Comparison of ENCODE assay signal across 8 cellular contexts in the genomic region with DNA sequence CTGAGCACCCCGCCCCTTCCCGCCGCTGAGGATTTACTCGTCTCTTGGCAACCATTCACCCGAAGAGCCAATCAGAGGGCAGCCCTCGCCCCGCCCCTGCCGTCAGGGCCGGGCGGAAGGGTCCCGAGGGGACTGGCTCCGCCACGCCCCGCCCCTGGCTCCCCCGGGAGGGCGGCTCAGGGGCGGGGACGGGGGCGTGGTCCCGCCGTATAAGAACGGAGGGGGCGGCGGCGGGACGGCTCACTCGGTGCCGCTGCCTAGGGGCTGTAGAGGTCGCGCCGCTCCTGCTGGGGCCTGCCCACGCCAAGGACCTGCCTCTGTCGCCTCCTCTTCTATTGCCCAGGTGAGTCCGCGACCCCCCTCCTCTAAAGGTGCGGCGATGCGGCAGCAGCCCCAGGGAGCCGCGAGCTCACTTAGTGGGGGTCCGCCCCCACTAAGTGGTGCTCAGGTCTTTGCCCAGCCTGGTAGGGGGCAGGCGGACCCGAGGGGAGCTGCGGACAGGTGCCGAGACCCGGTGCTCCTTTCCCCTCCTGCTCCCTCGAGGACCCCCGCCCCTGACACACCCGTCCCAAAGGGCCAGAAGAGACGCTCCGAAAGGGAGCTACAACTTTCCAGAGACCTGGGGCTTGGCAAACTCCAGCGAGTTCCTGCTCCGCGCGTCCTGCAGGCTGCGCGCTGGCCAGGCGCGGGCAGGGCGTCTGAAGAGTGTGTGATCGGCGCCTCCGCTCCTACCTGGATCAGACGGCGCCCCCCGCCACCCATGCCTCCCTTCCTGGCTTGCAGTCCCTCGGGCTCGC. TPM values are rescaled to one million over a fixed set of nuclear protein-coding genes. Genes with fewer than 3 reads are reported as not detected.
A peak's percentile ranks its signal among the peaks of the same experiment; 100 is the strongest.
DNase-seq lines count a peak whose midpoint lies in the region; ATAC-seq and TF ChIP-seq lines count a peak whose summit lies in the region.

A gene (plus strand): TSS at position 238 of the 797 bp plus-strand sequence. CDS start 16,821 bp downstream, outside the sequence.

- ATAC-seq in GM19023 (IDR thresholded peaks at IDR 0.05; ENCODE audit: unreplicated experiment) (peak; percentile 91), HG03175 (IDR thresholded peaks at IDR 0.05; ENCODE audit: unreplicated experiment) (peak; percentile 87), WTC11 (peak; percentile 92)

- peak within 1 kb of the TSS; percentile 97 for H3K4me3 Mint-ChIP-seq in WTC11

- DNase-seq in AG09319 (ENCODE audit: extremely low read depth, low read depth): peak; percentile 93
- DNase-seq in NCI-H2227 treated with DMSO at 0.1 percent for 48 hours (lab: John Stamatoyannopoulos, UW): peak; percentile 97
- DNase-seq in WTC11 (ENCODE audit: low spot score): peak; percentile 98
- DNase-seq in caudate nucleus (lab: John Stamatoyannopoulos, UW): peak; percentile 59 to 97 (median 92)
- peak; percentile 94 for DNase-seq in iris pigment epithelial cell (ENCODE audit: low read depth)
- peak; percentile 78 for DNase-seq in smooth muscle cell of the brain vasculature (ENCODE audit: low read depth, low spot score)

- H3K36me3 Mint-ChIP-seq in WTC11: no peaks in the 10 kb centered on the region

- H3K27ac ChIP-seq in caudate nucleus (ENCODE audit: low read depth, low read length): peak within 1 kb of the TSS; percentile 69

- TF ChIP-seq CTCF in AG09319 (IDR thresholded peaks at IDR 0.05; ENCODE audit: low read depth, low read length): peak; percentile 26
- TF ChIP-seq CTCF in WTC11 (IDR thresholded peaks at IDR 0.05): no peak

- peaks cover 29% of the 10 kb centered on the region for H3K4me1 Mint-ChIP-seq in WTC11

- POLR2A ChIA-PET in WTC11 (lab: Charles Lee): interaction anchor here (0.7 kb wide), 1 partner anchor 44 kb away, joined by 4 read pairs; no protein-coding TSS in a partner anchor

- CTCF ChIA-PET in WTC11 (lab: Charles Lee): interaction anchor here (0.6 to 1.5 kb wide), 5 partner anchors 71 to 1321 kb away, joined by 3 to 11 read pairs (median 4); no protein-coding TSS in a partner anchor

- peaks cover 72% of the 10 kb centered on the region for H3K27me3 Mint-ChIP-seq in WTC11 (ENCODE audit: low read depth)

- H3K27ac Mint-ChIP-seq in WTC11: peak within 1 kb of the TSS; percentile 86

- no peaks in the 10 kb centered on the region for H3K9me3 Mint-ChIP-seq in WTC11

TF ChIP-seq in WTC11, 78 proteins besides CTCF, POLR2A, EP300 and RAD21:
- TF ChIP-seq, protein P1, sequence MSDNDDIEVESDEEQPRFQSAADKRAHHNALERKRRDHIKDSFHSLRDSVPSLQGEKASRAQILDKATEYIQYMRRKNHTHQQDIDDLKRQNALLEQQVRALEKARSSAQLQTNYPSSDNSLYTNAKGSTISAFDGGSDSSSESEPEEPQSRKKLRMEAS (CRISPR knock-in tag; IDR thresholded peaks at IDR 0.05): 0 out of 2 replicates have a peak, but pooled peaks have one; percentile 10
- peak; percentile 87 for TF ChIP-seq SP1 (CRISPR knock-in tag; conservative IDR thresholded peaks at IDR 0.05)
- TF ChIP-seq FOXP1 (CRISPR knock-in tag; IDR thresholded peaks at IDR 0.05; ENCODE audit: borderline replicate concordance): 0 out of 2 replicates have a peak, but pooled peaks have one; percentile 17
- TF ChIP-seq ZNF232 (CRISPR knock-in tag; IDR thresholded peaks at IDR 0.05): no peak
- peak; percentile 42; the same call in 1 of the 2 replicates for TF ChIP-seq TCF7 (CRISPR knock-in tag; IDR thresholded peaks at IDR 0.05; ENCODE audit: low read depth)
- no peak for TF ChIP-seq FOXJ3 (CRISPR knock-in tag; IDR thresholded peaks at IDR 0.05; ENCODE audit: borderline replicate concordance)
- peak; percentile 50; the same call in 1 of the 2 replicates for TF ChIP-seq NFYB (CRISPR knock-in tag; conservative IDR thresholded peaks at IDR 0.05; ENCODE audit: low read depth)
- TF ChIP-seq, protein P2, sequence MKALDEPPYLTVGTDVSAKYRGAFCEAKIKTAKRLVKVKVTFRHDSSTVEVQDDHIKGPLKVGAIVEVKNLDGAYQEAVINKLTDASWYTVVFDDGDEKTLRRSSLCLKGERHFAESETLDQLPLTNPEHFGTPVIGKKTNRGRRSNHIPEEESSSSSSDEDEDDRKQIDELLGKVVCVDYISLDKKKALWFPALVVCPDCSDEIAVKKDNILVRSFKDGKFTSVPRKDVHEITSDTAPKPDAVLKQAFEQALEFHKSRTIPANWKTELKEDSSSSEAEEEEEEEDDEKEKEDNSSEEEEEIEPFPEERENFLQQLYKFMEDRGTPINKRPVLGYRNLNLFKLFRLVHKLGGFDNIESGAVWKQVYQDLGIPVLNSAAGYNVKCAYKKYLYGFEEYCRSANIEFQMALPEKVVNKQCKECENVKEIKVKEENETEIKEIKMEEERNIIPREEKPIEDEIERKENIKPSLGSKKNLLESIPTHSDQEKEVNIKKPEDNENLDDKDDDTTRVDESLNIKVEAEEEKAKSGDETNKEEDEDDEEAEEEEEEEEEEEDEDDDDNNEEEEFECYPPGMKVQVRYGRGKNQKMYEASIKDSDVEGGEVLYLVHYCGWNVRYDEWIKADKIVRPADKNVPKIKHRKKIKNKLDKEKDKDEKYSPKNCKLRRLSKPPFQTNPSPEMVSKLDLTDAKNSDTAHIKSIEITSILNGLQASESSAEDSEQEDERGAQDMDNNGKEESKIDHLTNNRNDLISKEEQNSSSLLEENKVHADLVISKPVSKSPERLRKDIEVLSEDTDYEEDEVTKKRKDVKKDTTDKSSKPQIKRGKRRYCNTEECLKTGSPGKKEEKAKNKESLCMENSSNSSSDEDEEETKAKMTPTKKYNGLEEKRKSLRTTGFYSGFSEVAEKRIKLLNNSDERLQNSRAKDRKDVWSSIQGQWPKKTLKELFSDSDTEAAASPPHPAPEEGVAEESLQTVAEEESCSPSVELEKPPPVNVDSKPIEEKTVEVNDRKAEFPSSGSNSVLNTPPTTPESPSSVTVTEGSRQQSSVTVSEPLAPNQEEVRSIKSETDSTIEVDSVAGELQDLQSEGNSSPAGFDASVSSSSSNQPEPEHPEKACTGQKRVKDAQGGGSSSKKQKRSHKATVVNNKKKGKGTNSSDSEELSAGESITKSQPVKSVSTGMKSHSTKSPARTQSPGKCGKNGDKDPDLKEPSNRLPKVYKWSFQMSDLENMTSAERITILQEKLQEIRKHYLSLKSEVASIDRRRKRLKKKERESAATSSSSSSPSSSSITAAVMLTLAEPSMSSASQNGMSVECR (CRISPR knock-in tag; IDR thresholded peaks at IDR 0.05; ENCODE audit: borderline replicate concordance): peak; percentile 55; the same call in 1 of the 2 replicates

RNA-seq across cellular contexts. Expression of the gene that starts here (rescaled TPM):
- total RNA-seq in WTC11 (2021): 1.1 to 1.4 TPM (median 1.1 TPM) in 3 replicates

Comparison
In these comparisons a context has a peak if more than half of its experiments do, and no peak if none do; other contexts are left out.
1. Peak in every context shown above with its lines: DNase-seq, ATAC-seq and H3K27ac ChIP-seq.